In the genomic region with DNA sequence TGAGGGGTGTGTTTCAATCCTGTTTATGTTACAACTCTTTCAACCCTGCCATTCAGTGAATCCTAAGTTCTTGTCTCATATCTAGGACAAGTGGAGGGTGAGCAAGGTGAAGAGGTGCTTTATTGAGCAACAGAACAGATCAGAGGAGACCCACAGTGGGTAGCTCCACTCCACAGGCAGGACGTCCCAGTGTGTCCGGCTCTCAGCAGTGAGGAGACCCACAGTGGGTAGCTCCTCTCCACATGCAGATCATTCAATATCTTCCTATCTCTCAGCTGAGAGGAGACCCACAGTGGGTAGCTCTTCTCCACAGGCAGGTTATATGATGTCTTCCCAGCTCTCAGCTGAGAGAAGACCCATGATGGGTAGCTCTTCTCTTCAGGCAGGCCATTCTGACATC, we compare ENCODE assay signal across 18 cellular contexts.
"Had no signal": no experiment of that assay in that cellular context is flagged by ENCODE, and none has a peak within 500 bp of the region (broad histone marks: within the 10 kb centered on the region; RNA-seq: fewer than 3 reads in every experiment).

No MANE protein-coding gene starts in this region.

- H3K27ac ChIP-seq: coronary artery, dorsolateral prefrontal cortex, esophagus muscularis mucosa, foreskin keratinocyte, gastroesophageal sphincter, heart right ventricle, left lung, lower lobe of right lung had no signal

- DNase-seq: dermis blood vessel endothelial cell; dorsolateral prefrontal cortex; effector CD4-positive, alpha-beta T cell; effector memory CD4-positive, alpha-beta T cell; foreskin keratinocyte; glutamatergic neuron; head of caudate nucleus; heart right ventricle; hippocampal formation; left cardiac atrium; left ventricle myocardium superior; lower lobe of right lung; mesenchymal stem cell; midbrain had no signal

- ATAC-seq: foreskin keratinocyte, left cardiac atrium, left lung, left ventricle myocardium superior had no signal

- H3K36me3 ChIP-seq: esophagus muscularis mucosa, gastroesophageal sphincter, heart right ventricle, left lung, lower lobe of right lung had no signal

- H3K4me1 ChIP-seq: esophagus muscularis mucosa, foreskin keratinocyte, heart right ventricle, left lung, lower lobe of right lung had no signal

- H3K27me3 ChIP-seq: dorsolateral prefrontal cortex, esophagus muscularis mucosa, foreskin keratinocyte, gastroesophageal sphincter, heart right ventricle, left lung had no signal

- H3K4me3 ChIP-seq: coronary artery, dorsolateral prefrontal cortex, esophagus muscularis mucosa, gastroesophageal sphincter, heart right ventricle, left lung, lower lobe of right lung had no signal
